1 cellular context compared by ENCODE assay signal in the genomic region with DNA sequence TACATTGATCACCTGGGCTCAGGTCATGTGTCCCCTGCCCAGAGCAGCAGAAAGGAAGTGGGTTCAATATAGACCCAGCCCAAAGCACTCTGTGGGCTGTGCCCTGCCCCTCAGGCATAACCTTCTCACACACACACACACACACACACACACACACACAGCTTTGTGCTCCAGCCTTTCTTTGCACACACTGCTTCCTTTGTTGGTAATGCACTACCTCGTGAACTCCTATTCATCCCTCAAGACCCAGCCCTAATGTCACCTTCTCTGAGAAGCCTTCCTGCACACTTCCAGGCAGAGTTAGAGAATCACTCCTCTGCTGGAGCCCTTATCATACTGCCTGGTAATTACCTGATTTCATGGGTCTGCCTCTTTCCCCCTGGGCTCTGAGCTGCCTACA.
TF ChIP-seq lines count a peak whose summit lies in the region.

No MANE protein-coding gene starts in this region.

TF ChIP-seq in WTC11, 78 proteins besides CTCF, POLR2A, EP300 and RAD21 (continued from another document):
- TF ChIP-seq RORB (CRISPR knock-in tag; IDR thresholded peaks at IDR 0.05) = no peak
- TF ChIP-seq CREB1 (CRISPR knock-in tag; IDR thresholded peaks at IDR 0.05) = no peak
- TF ChIP-seq, protein P1, sequence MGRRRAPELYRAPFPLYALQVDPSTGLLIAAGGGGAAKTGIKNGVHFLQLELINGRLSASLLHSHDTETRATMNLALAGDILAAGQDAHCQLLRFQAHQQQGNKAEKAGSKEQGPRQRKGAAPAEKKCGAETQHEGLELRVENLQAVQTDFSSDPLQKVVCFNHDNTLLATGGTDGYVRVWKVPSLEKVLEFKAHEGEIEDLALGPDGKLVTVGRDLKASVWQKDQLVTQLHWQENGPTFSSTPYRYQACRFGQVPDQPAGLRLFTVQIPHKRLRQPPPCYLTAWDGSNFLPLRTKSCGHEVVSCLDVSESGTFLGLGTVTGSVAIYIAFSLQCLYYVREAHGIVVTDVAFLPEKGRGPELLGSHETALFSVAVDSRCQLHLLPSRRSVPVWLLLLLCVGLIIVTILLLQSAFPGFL (CRISPR knock-in tag; IDR thresholded peaks at IDR 0.05; ENCODE audit: borderline replicate concordance) = no peak
- TF ChIP-seq, protein P2, sequence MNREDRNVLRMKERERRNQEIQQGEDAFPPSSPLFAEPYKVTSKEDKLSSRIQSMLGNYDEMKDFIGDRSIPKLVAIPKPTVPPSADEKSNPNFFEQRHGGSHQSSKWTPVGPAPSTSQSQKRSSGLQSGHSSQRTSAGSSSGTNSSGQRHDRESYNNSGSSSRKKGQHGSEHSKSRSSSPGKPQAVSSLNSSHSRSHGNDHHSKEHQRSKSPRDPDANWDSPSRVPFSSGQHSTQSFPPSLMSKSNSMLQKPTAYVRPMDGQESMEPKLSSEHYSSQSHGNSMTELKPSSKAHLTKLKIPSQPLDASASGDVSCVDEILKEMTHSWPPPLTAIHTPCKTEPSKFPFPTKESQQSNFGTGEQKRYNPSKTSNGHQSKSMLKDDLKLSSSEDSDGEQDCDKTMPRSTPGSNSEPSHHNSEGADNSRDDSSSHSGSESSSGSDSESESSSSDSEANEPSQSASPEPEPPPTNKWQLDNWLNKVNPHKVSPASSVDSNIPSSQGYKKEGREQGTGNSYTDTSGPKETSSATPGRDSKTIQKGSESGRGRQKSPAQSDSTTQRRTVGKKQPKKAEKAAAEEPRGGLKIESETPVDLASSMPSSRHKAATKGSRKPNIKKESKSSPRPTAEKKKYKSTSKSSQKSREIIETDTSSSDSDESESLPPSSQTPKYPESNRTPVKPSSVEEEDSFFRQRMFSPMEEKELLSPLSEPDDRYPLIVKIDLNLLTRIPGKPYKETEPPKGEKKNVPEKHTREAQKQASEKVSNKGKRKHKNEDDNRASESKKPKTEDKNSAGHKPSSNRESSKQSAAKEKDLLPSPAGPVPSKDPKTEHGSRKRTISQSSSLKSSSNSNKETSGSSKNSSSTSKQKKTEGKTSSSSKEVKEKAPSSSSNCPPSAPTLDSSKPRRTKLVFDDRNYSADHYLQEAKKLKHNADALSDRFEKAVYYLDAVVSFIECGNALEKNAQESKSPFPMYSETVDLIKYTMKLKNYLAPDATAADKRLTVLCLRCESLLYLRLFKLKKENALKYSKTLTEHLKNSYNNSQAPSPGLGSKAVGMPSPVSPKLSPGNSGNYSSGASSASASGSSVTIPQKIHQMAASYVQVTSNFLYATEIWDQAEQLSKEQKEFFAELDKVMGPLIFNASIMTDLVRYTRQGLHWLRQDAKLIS (CRISPR knock-in tag; IDR thresholded peaks at IDR 0.05; ENCODE audit: borderline replicate concordance) = no peak
- TF ChIP-seq IRF2 (CRISPR knock-in tag; IDR thresholded peaks at IDR 0.05; ENCODE audit: borderline replicate concordance, low read depth) = no peak
- no peak for TF ChIP-seq SP1 (CRISPR knock-in tag; conservative IDR thresholded peaks at IDR 0.05)
- no peak for TF ChIP-seq HMGA2 (CRISPR knock-in tag; IDR thresholded peaks at IDR 0.05)
- no peak for TF ChIP-seq TEAD4 (CRISPR knock-in tag; IDR thresholded peaks at IDR 0.05)
- TF ChIP-seq TP53 (CRISPR knock-in tag; IDR thresholded peaks at IDR 0.05) = no peak
- TF ChIP-seq, protein P3, sequence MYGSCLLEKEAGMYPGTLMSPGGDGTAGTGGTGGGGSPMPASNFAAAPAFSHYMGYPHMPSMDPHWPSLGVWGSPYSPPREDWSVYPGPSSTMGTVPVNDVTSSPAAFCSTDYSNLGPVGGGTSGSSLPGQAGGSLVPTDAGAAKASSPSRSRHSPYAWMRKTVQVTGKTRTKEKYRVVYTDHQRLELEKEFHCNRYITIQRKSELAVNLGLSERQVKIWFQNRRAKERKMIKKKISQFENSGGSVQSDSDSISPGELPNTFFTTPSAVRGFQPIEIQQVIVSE (CRISPR knock-in tag; IDR thresholded peaks at IDR 0.05; ENCODE audit: borderline replicate concordance) = no peak
